ENCODE assay signal across 1 cellular context in the genomic region with DNA sequence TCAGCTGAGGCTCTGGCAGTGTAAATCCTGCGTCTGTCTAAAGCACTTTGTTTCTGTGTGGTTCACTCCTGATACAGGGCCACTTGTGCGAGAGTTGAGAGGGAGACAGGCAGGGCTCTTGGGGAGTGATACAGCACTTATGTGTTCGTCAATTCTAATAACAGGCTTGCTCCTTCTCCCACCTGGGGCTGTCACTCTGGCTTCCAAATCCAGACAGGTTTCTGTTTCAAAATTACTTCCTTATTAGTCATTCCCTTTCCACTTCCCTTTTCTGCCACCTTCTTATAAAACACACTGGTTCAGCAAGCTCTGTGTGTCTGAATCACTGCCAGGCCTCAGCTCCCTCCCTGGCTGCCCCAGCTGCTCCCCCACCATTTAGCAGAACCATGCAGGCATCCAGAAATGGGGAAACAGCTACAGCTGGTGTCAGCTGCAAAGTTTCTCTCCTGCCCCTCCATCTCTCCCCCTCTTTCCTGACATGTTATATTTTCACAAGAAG.
TF ChIP-seq lines count a peak whose summit lies in the region.

No MANE protein-coding gene starts in this region.

TF ChIP-seq in GM12878, 131 proteins besides CTCF, POLR2A, EP300 and RAD21 (continued from another document and continues in another):
- TF ChIP-seq, protein P1, sequence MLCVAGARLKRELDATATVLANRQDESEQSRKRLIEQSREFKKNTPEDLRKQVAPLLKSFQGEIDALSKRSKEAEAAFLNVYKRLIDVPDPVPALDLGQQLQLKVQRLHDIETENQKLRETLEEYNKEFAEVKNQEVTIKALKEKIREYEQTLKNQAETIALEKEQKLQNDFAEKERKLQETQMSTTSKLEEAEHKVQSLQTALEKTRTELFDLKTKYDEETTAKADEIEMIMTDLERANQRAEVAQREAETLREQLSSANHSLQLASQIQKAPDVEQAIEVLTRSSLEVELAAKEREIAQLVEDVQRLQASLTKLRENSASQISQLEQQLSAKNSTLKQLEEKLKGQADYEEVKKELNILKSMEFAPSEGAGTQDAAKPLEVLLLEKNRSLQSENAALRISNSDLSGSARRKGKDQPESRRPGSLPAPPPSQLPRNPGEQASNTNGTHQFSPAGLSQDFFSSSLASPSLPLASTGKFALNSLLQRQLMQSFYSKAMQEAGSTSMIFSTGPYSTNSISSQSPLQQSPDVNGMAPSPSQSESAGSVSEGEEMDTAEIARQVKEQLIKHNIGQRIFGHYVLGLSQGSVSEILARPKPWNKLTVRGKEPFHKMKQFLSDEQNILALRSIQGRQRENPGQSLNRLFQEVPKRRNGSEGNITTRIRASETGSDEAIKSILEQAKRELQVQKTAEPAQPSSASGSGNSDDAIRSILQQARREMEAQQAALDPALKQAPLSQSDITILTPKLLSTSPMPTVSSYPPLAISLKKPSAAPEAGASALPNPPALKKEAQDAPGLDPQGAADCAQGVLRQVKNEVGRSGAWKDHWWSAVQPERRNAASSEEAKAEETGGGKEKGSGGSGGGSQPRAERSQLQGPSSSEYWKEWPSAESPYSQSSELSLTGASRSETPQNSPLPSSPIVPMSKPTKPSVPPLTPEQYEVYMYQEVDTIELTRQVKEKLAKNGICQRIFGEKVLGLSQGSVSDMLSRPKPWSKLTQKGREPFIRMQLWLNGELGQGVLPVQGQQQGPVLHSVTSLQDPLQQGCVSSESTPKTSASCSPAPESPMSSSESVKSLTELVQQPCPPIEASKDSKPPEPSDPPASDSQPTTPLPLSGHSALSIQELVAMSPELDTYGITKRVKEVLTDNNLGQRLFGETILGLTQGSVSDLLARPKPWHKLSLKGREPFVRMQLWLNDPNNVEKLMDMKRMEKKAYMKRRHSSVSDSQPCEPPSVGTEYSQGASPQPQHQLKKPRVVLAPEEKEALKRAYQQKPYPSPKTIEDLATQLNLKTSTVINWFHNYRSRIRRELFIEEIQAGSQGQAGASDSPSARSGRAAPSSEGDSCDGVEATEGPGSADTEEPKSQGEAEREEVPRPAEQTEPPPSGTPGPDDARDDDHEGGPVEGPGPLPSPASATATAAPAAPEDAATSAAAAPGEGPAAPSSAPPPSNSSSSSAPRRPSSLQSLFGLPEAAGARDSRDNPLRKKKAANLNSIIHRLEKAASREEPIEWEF (IDR thresholded peaks at IDR 0.05; ENCODE audit: insufficient replicate concordance, low read depth, low read length) = no peak
- TF ChIP-seq RUNX3 (IDR thresholded peaks at IDR 0.05; ENCODE audit: low read length) (peak; percentile 69), SMAD5 (IDR thresholded peaks at IDR 0.05; ENCODE audit: low read depth) (no peak), ZSCAN29 (IDR thresholded peaks at IDR 0.05) (no peak), RBBP5 (conservative IDR thresholded peaks at IDR 0.05) (no peak), WRNIP1 (IDR thresholded peaks at IDR 0.05; ENCODE audit: borderline replicate concordance, low read depth, low read length) (no peak), TCF12 (IDR thresholded peaks at IDR 0.05; ENCODE audit: low read depth, low read length) (peak; percentile 72), NR2C1 (IDR thresholded peaks at IDR 0.05) (no peak), HCFC1 (IDR thresholded peaks at IDR 0.05; ENCODE audit: low read length) (no peak), FOXK2 (IDR thresholded peaks at IDR 0.05) (no peak), HDAC6 (IDR thresholded peaks at IDR 0.05; ENCODE audit: unreplicated experiment) (no peak), BMI1 (IDR thresholded peaks at IDR 0.05; ENCODE audit: borderline replicate concordance) (no peak; the same call in 1 of the 2 replicates), NRF1 (conservative IDR thresholded peaks at IDR 0.05; ENCODE audit: low read depth, low read length) (no peak), TAF1 (IDR thresholded peaks at IDR 0.05; ENCODE audit: borderline replicate concordance, low read depth, low read length) (no peak), SMC3 (IDR thresholded peaks at IDR 0.05; ENCODE audit: borderline replicate concordance, low read length) (no peak), MTA3 (IDR thresholded peaks at IDR 0.05; ENCODE audit: borderline replicate concordance, low read length) (no peak), STAT1 (conservative IDR thresholded peaks at IDR 0.05) (no peak), ZNF217 (IDR thresholded peaks at IDR 0.05) (peak; percentile 46; the same call in 1 of the 2 replicates), IKZF1 (conservative IDR thresholded peaks at IDR 0.05) (peak; percentile 98), CREM (IDR thresholded peaks at IDR 0.05; ENCODE audit: low read depth) (peak; percentile 68; the same call in 1 of the 2 replicates), NFXL1 (IDR thresholded peaks at IDR 0.05; ENCODE audit: borderline replicate concordance) (no peak), RCOR1 (conservative IDR thresholded peaks at IDR 0.05; ENCODE audit: low read depth, low read length) (0 out of 2 replicates have a peak, but pooled peaks have one; percentile 76)
- TF ChIP-seq, protein P2, sequence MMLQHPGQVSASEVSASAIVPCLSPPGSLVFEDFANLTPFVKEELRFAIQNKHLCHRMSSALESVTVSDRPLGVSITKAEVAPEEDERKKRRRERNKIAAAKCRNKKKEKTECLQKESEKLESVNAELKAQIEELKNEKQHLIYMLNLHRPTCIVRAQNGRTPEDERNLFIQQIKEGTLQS (IDR thresholded peaks at IDR 0.05; ENCODE audit: borderline replicate concordance, extremely low read depth, low read depth, low read length) = no peak
- TF ChIP-seq, protein P3, sequence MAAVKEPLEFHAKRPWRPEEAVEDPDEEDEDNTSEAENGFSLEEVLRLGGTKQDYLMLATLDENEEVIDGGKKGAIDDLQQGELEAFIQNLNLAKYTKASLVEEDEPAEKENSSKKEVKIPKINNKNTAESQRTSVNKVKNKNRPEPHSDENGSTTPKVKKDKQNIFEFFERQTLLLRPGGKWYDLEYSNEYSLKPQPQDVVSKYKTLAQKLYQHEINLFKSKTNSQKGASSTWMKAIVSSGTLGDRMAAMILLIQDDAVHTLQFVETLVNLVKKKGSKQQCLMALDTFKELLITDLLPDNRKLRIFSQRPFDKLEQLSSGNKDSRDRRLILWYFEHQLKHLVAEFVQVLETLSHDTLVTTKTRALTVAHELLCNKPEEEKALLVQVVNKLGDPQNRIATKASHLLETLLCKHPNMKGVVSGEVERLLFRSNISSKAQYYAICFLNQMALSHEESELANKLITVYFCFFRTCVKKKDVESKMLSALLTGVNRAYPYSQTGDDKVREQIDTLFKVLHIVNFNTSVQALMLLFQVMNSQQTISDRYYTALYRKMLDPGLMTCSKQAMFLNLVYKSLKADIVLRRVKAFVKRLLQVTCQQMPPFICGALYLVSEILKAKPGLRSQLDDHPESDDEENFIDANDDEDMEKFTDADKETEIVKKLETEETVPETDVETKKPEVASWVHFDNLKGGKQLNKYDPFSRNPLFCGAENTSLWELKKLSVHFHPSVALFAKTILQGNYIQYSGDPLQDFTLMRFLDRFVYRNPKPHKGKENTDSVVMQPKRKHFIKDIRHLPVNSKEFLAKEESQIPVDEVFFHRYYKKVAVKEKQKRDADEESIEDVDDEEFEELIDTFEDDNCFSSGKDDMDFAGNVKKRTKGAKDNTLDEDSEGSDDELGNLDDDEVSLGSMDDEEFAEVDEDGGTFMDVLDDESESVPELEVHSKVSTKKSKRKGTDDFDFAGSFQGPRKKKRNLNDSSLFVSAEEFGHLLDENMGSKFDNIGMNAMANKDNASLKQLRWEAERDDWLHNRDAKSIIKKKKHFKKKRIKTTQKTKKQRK (IDR thresholded peaks at IDR 0.05; ENCODE audit: low read depth, low read length) = no peak
- TF ChIP-seq, protein P4, sequence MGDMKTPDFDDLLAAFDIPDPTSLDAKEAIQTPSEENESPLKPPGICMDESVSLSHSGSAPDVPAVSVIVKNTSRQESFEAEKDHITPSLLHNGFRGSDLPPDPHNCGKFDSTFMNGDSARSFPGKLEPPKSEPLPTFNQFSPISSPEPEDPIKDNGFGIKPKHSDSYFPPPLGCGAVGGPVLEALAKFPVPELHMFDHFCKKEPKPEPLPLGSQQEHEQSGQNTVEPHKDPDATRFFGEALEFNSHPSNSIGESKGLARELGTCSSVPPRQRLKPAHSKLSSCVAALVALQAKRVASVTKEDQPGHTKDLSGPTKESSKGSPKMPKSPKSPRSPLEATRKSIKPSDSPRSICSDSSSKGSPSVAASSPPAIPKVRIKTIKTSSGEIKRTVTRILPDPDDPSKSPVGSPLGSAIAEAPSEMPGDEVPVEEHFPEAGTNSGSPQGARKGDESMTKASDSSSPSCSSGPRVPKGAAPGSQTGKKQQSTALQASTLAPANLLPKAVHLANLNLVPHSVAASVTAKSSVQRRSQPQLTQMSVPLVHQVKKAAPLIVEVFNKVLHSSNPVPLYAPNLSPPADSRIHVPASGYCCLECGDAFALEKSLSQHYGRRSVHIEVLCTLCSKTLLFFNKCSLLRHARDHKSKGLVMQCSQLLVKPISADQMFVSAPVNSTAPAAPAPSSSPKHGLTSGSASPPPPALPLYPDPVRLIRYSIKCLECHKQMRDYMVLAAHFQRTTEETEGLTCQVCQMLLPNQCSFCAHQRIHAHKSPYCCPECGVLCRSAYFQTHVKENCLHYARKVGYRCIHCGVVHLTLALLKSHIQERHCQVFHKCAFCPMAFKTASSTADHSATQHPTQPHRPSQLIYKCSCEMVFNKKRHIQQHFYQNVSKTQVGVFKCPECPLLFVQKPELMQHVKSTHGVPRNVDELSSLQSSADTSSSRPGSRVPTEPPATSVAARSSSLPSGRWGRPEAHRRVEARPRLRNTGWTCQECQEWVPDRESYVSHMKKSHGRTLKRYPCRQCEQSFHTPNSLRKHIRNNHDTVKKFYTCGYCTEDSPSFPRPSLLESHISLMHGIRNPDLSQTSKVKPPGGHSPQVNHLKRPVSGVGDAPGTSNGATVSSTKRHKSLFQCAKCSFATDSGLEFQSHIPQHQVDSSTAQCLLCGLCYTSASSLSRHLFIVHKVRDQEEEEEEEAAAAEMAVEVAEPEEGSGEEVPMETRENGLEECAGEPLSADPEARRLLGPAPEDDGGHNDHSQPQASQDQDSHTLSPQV (IDR thresholded peaks at IDR 0.05) = no peak
- TF ChIP-seq, protein P5, sequence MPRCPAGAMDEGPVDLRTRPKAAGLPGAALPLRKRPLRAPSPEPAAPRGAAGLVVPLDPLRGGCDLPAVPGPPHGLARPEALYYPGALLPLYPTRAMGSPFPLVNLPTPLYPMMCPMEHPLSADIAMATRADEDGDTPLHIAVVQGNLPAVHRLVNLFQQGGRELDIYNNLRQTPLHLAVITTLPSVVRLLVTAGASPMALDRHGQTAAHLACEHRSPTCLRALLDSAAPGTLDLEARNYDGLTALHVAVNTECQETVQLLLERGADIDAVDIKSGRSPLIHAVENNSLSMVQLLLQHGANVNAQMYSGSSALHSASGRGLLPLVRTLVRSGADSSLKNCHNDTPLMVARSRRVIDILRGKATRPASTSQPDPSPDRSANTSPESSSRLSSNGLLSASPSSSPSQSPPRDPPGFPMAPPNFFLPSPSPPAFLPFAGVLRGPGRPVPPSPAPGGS (IDR thresholded peaks at IDR 0.05; ENCODE audit: borderline replicate concordance, insufficient read depth, low read depth, low read length, poor library complexity, severe bottlenecking) = peak; percentile 52
- TF ChIP-seq, protein P6, sequence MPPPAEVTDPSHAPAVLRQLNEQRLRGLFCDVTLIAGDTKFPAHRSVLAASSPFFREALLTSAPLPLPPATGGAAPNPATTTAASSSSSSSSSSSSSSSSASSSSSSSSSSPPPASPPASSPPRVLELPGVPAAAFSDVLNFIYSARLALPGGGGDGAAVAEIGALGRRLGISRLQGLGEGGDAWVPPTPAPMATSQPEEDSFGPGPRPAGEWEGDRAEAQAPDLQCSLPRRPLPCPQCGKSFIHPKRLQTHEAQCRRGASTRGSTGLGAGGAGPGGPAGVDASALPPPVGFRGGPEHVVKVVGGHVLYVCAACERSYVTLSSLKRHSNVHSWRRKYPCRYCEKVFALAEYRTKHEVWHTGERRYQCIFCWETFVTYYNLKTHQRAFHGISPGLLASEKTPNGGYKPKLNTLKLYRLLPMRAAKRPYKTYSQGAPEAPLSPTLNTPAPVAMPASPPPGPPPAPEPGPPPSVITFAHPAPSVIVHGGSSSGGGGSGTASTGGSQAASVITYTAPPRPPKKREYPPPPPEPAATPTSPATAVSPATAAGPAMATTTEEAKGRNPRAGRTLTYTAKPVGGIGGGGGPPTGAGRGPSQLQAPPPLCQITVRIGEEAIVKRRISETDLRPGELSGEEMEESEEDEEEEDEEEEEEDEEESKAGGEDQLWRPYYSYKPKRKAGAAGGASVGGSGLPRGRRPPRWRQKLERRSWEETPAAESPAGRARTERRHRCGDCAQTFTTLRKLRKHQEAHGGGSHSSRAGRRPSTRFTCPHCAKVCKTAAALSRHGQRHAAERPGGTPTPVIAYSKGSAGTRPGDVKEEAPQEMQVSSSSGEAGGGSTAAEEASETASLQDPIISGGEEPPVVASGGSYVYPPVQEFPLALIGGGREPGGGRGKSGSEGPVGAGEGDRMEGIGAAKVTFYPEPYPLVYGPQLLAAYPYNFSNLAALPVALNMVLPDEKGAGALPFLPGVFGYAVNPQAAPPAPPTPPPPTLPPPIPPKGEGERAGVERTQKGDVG (CRISPR knock-in tag; IDR thresholded peaks at IDR 0.05) = no peak
- TF ChIP-seq, protein P7, sequence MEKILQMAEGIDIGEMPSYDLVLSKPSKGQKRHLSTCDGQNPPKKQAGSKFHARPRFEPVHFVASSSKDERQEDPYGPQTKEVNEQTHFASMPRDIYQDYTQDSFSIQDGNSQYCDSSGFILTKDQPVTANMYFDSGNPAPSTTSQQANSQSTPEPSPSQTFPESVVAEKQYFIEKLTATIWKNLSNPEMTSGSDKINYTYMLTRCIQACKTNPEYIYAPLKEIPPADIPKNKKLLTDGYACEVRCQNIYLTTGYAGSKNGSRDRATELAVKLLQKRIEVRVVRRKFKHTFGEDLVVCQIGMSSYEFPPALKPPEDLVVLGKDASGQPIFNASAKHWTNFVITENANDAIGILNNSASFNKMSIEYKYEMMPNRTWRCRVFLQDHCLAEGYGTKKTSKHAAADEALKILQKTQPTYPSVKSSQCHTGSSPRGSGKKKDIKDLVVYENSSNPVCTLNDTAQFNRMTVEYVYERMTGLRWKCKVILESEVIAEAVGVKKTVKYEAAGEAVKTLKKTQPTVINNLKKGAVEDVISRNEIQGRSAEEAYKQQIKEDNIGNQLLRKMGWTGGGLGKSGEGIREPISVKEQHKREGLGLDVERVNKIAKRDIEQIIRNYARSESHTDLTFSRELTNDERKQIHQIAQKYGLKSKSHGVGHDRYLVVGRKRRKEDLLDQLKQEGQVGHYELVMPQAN (conservative IDR thresholded peaks at IDR 0.05) = no peak
- TF ChIP-seq, protein P8, sequence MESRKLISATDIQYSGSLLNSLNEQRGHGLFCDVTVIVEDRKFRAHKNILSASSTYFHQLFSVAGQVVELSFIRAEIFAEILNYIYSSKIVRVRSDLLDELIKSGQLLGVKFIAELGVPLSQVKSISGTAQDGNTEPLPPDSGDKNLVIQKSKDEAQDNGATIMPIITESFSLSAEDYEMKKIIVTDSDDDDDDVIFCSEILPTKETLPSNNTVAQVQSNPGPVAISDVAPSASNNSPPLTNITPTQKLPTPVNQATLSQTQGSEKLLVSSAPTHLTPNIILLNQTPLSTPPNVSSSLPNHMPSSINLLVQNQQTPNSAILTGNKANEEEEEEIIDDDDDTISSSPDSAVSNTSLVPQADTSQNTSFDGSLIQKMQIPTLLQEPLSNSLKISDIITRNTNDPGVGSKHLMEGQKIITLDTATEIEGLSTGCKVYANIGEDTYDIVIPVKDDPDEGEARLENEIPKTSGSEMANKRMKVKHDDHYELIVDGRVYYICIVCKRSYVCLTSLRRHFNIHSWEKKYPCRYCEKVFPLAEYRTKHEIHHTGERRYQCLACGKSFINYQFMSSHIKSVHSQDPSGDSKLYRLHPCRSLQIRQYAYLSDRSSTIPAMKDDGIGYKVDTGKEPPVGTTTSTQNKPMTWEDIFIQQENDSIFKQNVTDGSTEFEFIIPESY (IDR thresholded peaks at IDR 0.05) = no peak
